In genomic region chr5:157890825-157891587, GRCh38 we compare ENCODE assay signal across 13 cellular contexts. TPM values are rescaled to one million over a fixed set of nuclear protein-coding genes. Genes with fewer than 3 reads are reported as not detected.
DNase-seq lines count a peak whose midpoint lies in the region; ATAC-seq, FAIRE-seq and TF ChIP-seq lines count a peak whose summit lies in the region.
"Had no signal": no experiment of that assay in that cellular context is flagged by ENCODE, and none has a peak within 500 bp of the region (broad histone marks: within the 10 kb centered on the region; RNA-seq: fewer than 3 reads in every experiment).

No MANE protein-coding gene starts in this region.

- peaks cover 16% of the 10 kb centered on the region for H3K4me1 Mint-ChIP-seq in activated CD4-positive, alpha-beta T cell treated with anti-CD3 and anti-CD28 coated beads, Interleukin-2, amount 10 ng/mL, durations not matched to agents 7 days and 5 days

- no peak overlapping the region for H3K4me3 ChIP-seq in K562
- H3K4me3 ChIP-seq in effector memory CD4-positive, alpha-beta T cell (ENCODE audit: insufficient read depth, low read depth, low read length, poor library complexity, severe bottlenecking): no peak overlapping the region
- H3K4me3 ChIP-seq: thoracic aorta had no signal

- no peak overlapping the region for H3K4me3 Mint-ChIP-seq in activated CD4-positive, alpha-beta T cell treated with anti-CD3 and anti-CD28 coated beads, Interleukin-2, amount 10 ng/mL, durations not matched to agents 7 days and 5 days

- H2AFZ ChIP-seq in K562 (ENCODE audit: low read depth, low read length): 0 out of 2 replicates have a peak overlapping the region, but pooled peaks have one; percentile 65

- H3K79me2 ChIP-seq in K562 (ENCODE audit: control insufficient read depth, insufficient read depth, low read length): no peaks in the 10 kb centered on the region

- H3K9me3 ChIP-seq in K562 (replicated peaks; ENCODE audit: control insufficient read depth, insufficient read depth, low read depth, low read length): no peaks in the 10 kb centered on the region
- no peaks in the 10 kb centered on the region for H3K9me3 ChIP-seq in effector memory CD4-positive, alpha-beta T cell (ENCODE audit: control insufficient read depth, low read length)
- H3K9me3 ChIP-seq: thoracic aorta had no signal

- FAIRE-seq in K562 (lab: Jason Lieb, UNC): no peak
- FAIRE-seq: endometrium, keratinocyte had no signal

- H3K4me1 ChIP-seq in K562 (replicated peaks in 1 of 2; ENCODE audit: control insufficient read depth in 2 of 2, insufficient read depth in 2 of 2, low read length in 2 of 2): peaks cover 0 to 6% of the 10 kb centered on the region in 2 experiments; a peak in 1 of 5 replicates
- no peaks in the 10 kb centered on the region for H3K4me1 ChIP-seq in effector memory CD4-positive, alpha-beta T cell (ENCODE audit: control insufficient read depth, insufficient read depth, low read length, poor library complexity, severe bottlenecking)

- no peaks in the 10 kb centered on the region for H4K20me1 ChIP-seq in K562 (replicated peaks; ENCODE audit: control insufficient read depth, insufficient read depth, low read length)

- in situ Hi-C loops in K562 (cut with MboI): no loop called here

- no TSS peak for BruUV-seq in K562 (replicated peaks; lab: Mats Ljungman, UMichigan)

- no peaks in the 10 kb centered on the region for H3K27me3 Mint-ChIP-seq in activated CD4-positive, alpha-beta T cell treated with anti-CD3 and anti-CD28 coated beads, Interleukin-2, amount 10 ng/mL, durations not matched to agents 7 days and 5 days

- peak overlapping the region; percentile 72 for H3K27ac Mint-ChIP-seq in activated CD4-positive, alpha-beta T cell treated with anti-CD3 and anti-CD28 coated beads, Interleukin-2, amount 10 ng/mL, durations not matched to agents 7 days and 5 days

- TF ChIP-seq POLR2A in K562 (conservative IDR thresholded peaks at IDR 0.05): no peak

- no peak for TF ChIP-seq RAD21 in K562 (CRISPR knock-in tag; conservative IDR thresholded peaks at IDR 0.05 in 1 of 2, IDR thresholded peaks at IDR 0.05 in 1 of 2)

- no peak overlapping the region for H3K9ac ChIP-seq in K562 (ENCODE audit: insufficient read depth in 1 of 2, low read depth in 2 of 2, low read length in 2 of 2)

- H3K27ac ChIP-seq in K562 (ENCODE audit: extremely low read depth, low read depth, low read length): no peak overlapping the region
- no peak overlapping the region for H3K27ac ChIP-seq in effector memory CD4-positive, alpha-beta T cell (ENCODE audit: insufficient read depth, low read length, poor library complexity, severe bottlenecking)
- H3K27ac ChIP-seq: thoracic aorta had no signal

- intact Hi-C loops in K562 (cut with micrococcal nuclease): no loop called here

- H3K27me3 ChIP-seq in K562 (ENCODE audit: control insufficient read depth in 2 of 2, insufficient read depth in 2 of 2, low read length in 2 of 2): peaks cover 0 to 3% of the 10 kb centered on the region in 2 experiments; a peak in 1 of 5 replicates
- no peaks in the 10 kb centered on the region for H3K27me3 ChIP-seq in effector memory CD4-positive, alpha-beta T cell (replicated peaks; ENCODE audit: control insufficient read depth, insufficient read depth, low read length, poor library complexity, severe bottlenecking)

- POLR2A ChIA-PET in activated CD4-positive, alpha-beta T cell treated with anti-CD3 and anti-CD28 coated beads, Interleukin-2, amount 10 ng/mL, durations not matched to agents 7 days and 5 days (lab: Charles Lee): no interaction called here
- POLR2A ChIA-PET in K562 (lab: Yijun Ruan, JAX): no interaction called here

- CTCF ChIA-PET in activated CD4-positive, alpha-beta T cell treated with anti-CD3 and anti-CD28 coated beads, Interleukin-2, amount 10 ng/mL, durations not matched to agents 7 days and 5 days (lab: Charles Lee): interaction anchor here (1.2 kb wide), 1 partner anchor 9 kb away, joined by 3 read pairs; no protein-coding TSS in a partner anchor
- CTCF ChIA-PET in K562 (lab: Yijun Ruan, JAX; ENCODE audit: low intra/inter-chr PET ratio): no interaction called here

- no peaks in the 10 kb centered on the region for H3K36me3 ChIP-seq in K562 (ENCODE audit: control insufficient read depth, insufficient read depth, low read length)
- no peaks in the 10 kb centered on the region for H3K36me3 ChIP-seq in effector memory CD4-positive, alpha-beta T cell (ENCODE audit: control insufficient read depth, insufficient read depth, low read length)
- H3K36me3 ChIP-seq: thoracic aorta had no signal

- DNase-seq in activated CD4-positive, alpha-beta T cell treated with anti-CD3 and anti-CD28 coated beads, Interleukin-2, amount 10 ng/mL, durations not matched to agents 7 days and 5 days: peak; percentile 15
- no peak for DNase-seq in activated CD4-positive, alpha-beta T cell treated with anti-CD3 and anti-CD28 coated beads, Interleukin-2, amount 50 U/mL, for 48 hours
- DNase-seq in NOMO-1 (lab: John Stamatoyannopoulos, UW; ENCODE audit: unreplicated experiment in 2 of 2) (peak; percentile 8 to 53), K562 (ENCODE audit: extremely low read depth in 1 of 4, low spot score in 3 of 4) (peak in 2 of 4 experiments; percentile 13 to 23), renal cortical epithelial cell (ENCODE audit: low read depth) (peak; percentile 30)
- DNase-seq in effector memory CD4-positive, alpha-beta T cell: no peak
- DNase-seq: activated effector memory CD4-positive, alpha-beta T cell treated with Interleukin-2 at 50 U/mL for 16 hours; stimulated activated CD4-positive, alpha-beta T cell treated with anti-CD3 and anti-CD28 coated beads, Interleukin-15, amount 100 ng/mL, for 24 hours had no signal

- no peak for TF ChIP-seq EP300 in K562 (IDR thresholded peaks at IDR 0.05; ENCODE audit: low read length)

- no peak overlapping the region for H3K4me2 ChIP-seq in K562 (ENCODE audit: insufficient read depth, low read length)

- H3K36me3 Mint-ChIP-seq in activated CD4-positive, alpha-beta T cell treated with anti-CD3 and anti-CD28 coated beads, Interleukin-2, amount 10 ng/mL, durations not matched to agents 7 days and 5 days (ENCODE audit: low read depth): no peaks in the 10 kb centered on the region

- TF ChIP-seq CTCF in K562 (IDR thresholded peaks at IDR 0.05 in 2 of 3, conservative IDR thresholded peaks at IDR 0.05 in 1 of 3; ENCODE audit: insufficient read depth in 2 of 3, low read depth in 1 of 3, low read length in 3 of 3): no peak

- H3K9me1 ChIP-seq in K562 (ENCODE audit: control insufficient read depth, insufficient read depth, low read length): no peaks in the 10 kb centered on the region

- peaks cover 2% of the 10 kb centered on the region for H3K9me3 Mint-ChIP-seq in activated CD4-positive, alpha-beta T cell treated with anti-CD3 and anti-CD28 coated beads, Interleukin-2, amount 10 ng/mL, durations not matched to agents 7 days and 5 days

- ATAC-seq in K562: peak; percentile 83
- no peak for ATAC-seq in HG02884 (IDR thresholded peaks at IDR 0.05; ENCODE audit: unreplicated experiment)
- no peak for ATAC-seq in HG02759 (IDR thresholded peaks at IDR 0.05; ENCODE audit: unreplicated experiment)

- 18% methylated on average over 2 of the region's 2 CpGs for WGBS in K562 (ENCODE audit: insufficient coverage, low coverage, missing lambda C conversion rate)

TF ChIP-seq in K562, 482 proteins besides CTCF, POLR2A, EP300 and RAD21:
- TF ChIP-seq NFYB (IDR thresholded peaks at IDR 0.05; ENCODE audit: extremely low read depth, insufficient read length) (peak; percentile 21), HINFP (tag; conservative IDR thresholded peaks at IDR 0.05; ENCODE audit: low read depth) (0 out of 2 replicates have a peak, but pooled peaks have one; percentile 30), TCF3 (CRISPR knock-in tag; IDR thresholded peaks at IDR 0.05) (no peak)

RNA-seq across cellular contexts. Expression of gene CLINT1, which starts 32.1 kb away (rescaled TPM):
- 10 to 100 TPM; 68.4 to 77.4 TPM for total RNA-seq in activated CD4-positive, alpha-beta T cell treated with anti-CD3 and anti-CD28 coated beads, Interleukin-2, amount 10 ng/mL, durations not matched to agents 7 days and 5 days
- 50.5 and 114 TPM in 2 replicates for total RNA-seq in K562 (2011; cell fraction: chromatin; rRNA removed; ENCODE audit: low replicate concordance)
- 35.4 and 43.6 TPM in 2 replicates for total RNA-seq in K562 (2011; cell fraction: nucleolus; rRNA removed)
- total RNA-seq in K562 (2011; cell fraction: nucleoplasm; rRNA removed): 53.7 and 70.5 TPM in 2 replicates
- total RNA-seq in K562 (2014; rRNA removed) (47.5 and 62.6 TPM in 2 replicates), K562 (2014; rRNA removed; fragmentation: Illumina TruSeq; extraction: Trizol) (72.9 and 76.9 TPM in 2 replicates), K562 (2015; rRNA removed; fragmentation: Illumina TruSeq; extraction: Trizol) (66.7 and 71.4 TPM in 2 replicates), K562 (2021) (70.4 and 73.2 TPM in 2 replicates), renal cortical epithelial cell (82.1 and 176 TPM in 2 replicates)
- polyA plus RNA-seq in K562 (2011; rRNA removed) (125 and 162 TPM in 2 replicates), K562 (2014; fragmentation: Illumina TruSeq; extraction: Trizol) (104 and 120 TPM in 2 replicates), K562 (2014; fragmentation: Nextera tagmentation; extraction: Ambion mirVana) (10 to 100 TPM; 23.6 to 24.5 TPM), K562 (2014; rRNA removed) (69.5 and 78.9 TPM in 2 replicates)
- polyA plus RNA-seq in K562 (2011; cell fraction: cytosol; rRNA removed): 198 and 220 TPM in 2 replicates
- polyA plus RNA-seq in K562 (2011; cell fraction: nucleus; rRNA removed): 189 and 225 TPM in 2 replicates
- polyA plus RNA-seq in K562 (2012): 65.5 and 75.7 TPM in 2 replicates
- 178 and 195 TPM in 2 replicates for polyA minus RNA-seq in K562 (2011; rRNA and poly(A)+ RNA removed)
- polyA minus RNA-seq in K562 (2011; cell fraction: cytosol; rRNA and poly(A)+ RNA removed): 78.4 and 91.4 TPM in 2 replicates
- 36.9 and 68.3 TPM in 2 replicates for polyA minus RNA-seq in K562 (2011; cell fraction: nucleus; rRNA and poly(A)+ RNA removed)

Comparison
In these comparisons a context has a peak if more than half of its experiments do, and no peak if none do; other contexts are left out.
1. DNase-seq: peak in activated CD4-positive, alpha-beta T cell treated with anti-CD3 and anti-CD28 coated beads, Interleukin-2, amount 10 ng/mL, durations not matched to agents 7 days and 5 days (single experiment), NOMO-1 (2 of 2) and renal cortical epithelial cell (single experiment); none in activated CD4-positive, alpha-beta T cell treated with anti-CD3 and anti-CD28 coated beads, Interleukin-2, amount 50 U/mL, for 48 hours (0 of 2) and effector memory CD4-positive, alpha-beta T cell (0 of 3).